ENCODE assay signal across 2 cellular contexts in genomic region chr12:47825239-47825639, GRCh38.
A peak's percentile ranks its signal among the peaks of the same experiment; 100 is the strongest.
TF ChIP-seq lines count a peak whose summit lies in the region.

No MANE protein-coding gene starts in this region.

TF ChIP-seq in A549, 52 proteins besides CTCF, POLR2A, EP300 and RAD21:
- no peak for TF ChIP-seq MAFK (IDR thresholded peaks at IDR 0.05; ENCODE audit: partially characterized antibody)
- no peak for TF ChIP-seq KDM1A (IDR thresholded peaks at IDR 0.05; ENCODE audit: low read depth)
- TF ChIP-seq RNF2 (IDR thresholded peaks at IDR 0.05; ENCODE audit: borderline replicate concordance, low read depth) = no peak
- no peak for TF ChIP-seq SMC3 (IDR thresholded peaks at IDR 0.05)
- TF ChIP-seq JUNB (IDR thresholded peaks at IDR 0.05) = no peak
- no peak for TF ChIP-seq CEBPB (IDR thresholded peaks at IDR 0.05)
- TF ChIP-seq NPAS2 (CRISPR knock-in tag; IDR thresholded peaks at IDR 0.05; ENCODE audit: borderline replicate concordance) = no peak
- no peak for TF ChIP-seq USF2 (IDR thresholded peaks at IDR 0.05)
- no peak for TF ChIP-seq RFX5 (IDR thresholded peaks at IDR 0.05)
- no peak for TF ChIP-seq ATOH8 (CRISPR knock-in tag; IDR thresholded peaks at IDR 0.05; ENCODE audit: low read depth)
- no peak for TF ChIP-seq GATA3 (IDR thresholded peaks at IDR 0.05; ENCODE audit: borderline replicate concordance)
- no peak for TF ChIP-seq HEYL (CRISPR knock-in tag; IDR thresholded peaks at IDR 0.05)
- TF ChIP-seq POLR2AphosphoS2 (conservative IDR thresholded peaks at IDR 0.05; ENCODE audit: low read length) = no peak
- no peak for TF ChIP-seq RARB (CRISPR knock-in tag; IDR thresholded peaks at IDR 0.05)
- no peak for TF ChIP-seq EHF (CRISPR knock-in tag; IDR thresholded peaks at IDR 0.05)
- TF ChIP-seq, protein P1, sequence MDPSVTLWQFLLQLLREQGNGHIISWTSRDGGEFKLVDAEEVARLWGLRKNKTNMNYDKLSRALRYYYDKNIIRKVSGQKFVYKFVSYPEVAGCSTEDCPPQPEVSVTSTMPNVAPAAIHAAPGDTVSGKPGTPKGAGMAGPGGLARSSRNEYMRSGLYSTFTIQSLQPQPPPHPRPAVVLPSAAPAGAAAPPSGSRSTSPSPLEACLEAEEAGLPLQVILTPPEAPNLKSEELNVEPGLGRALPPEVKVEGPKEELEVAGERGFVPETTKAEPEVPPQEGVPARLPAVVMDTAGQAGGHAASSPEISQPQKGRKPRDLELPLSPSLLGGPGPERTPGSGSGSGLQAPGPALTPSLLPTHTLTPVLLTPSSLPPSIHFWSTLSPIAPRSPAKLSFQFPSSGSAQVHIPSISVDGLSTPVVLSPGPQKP (IDR thresholded peaks at IDR 0.05; ENCODE audit: low read depth, low read length) = no peak
- TF ChIP-seq PBX3 (IDR thresholded peaks at IDR 0.05) = no peak

TF ChIP-seq in H1, 55 proteins besides CTCF, POLR2A, EP300 and RAD21:
- 0 out of 2 replicates have a peak, but pooled peaks have one; percentile 39 for TF ChIP-seq TEAD4 (IDR thresholded peaks at IDR 0.05; ENCODE audit: low read depth, low read length)
- no peak for TF ChIP-seq CTBP2 (IDR thresholded peaks at IDR 0.05; ENCODE audit: borderline replicate concordance, insufficient read depth, insufficient read length, low read length)
- TF ChIP-seq FOSL1 (IDR thresholded peaks at IDR 0.05; ENCODE audit: insufficient read depth, low read depth, low read length) = no peak
- TF ChIP-seq CREB1 (IDR thresholded peaks at IDR 0.05) = no peak
